Comparison of ENCODE assay signal across 23 cellular contexts in the genomic region with DNA sequence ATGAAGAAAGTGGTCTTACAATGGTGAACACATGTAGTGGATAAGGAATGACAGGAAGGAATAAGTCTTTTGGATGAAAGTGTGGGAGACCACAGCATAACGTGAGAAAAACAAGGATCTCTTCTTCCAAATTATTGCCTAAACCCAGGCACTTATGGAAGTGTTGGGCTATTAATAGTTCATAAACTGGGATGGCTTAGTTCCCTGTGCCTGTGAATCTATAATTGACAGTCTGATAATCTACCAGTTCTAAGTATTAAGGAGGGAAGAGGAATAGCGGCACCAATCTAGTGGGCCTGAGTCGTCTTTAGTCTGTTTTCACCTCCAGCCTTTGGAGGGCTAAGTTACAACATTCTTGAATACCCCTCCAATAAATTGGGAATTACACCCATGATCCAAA. TPM values are rescaled to one million over a fixed set of nuclear protein-coding genes. Genes with fewer than 3 reads are reported as not detected.
"Had no signal": no experiment of that assay in that cellular context is flagged by ENCODE, and none has a peak within 500 bp of the region (broad histone marks: within the 10 kb centered on the region; RNA-seq: fewer than 3 reads in every experiment).

No MANE protein-coding gene starts in this region.

- DNase-seq: cortex of kidney; effector memory CD8-positive, alpha-beta T cell; erythroblast; kidney; left lung; mucosa of descending colon; naive B cell; sigmoid colon; stimulated activated CD4-positive, alpha-beta T cell treated with anti-CD3 and anti-CD28 coated beads, Interleukin-2, amount 100 ng/mL, for 24 hours; stimulated activated CD4-positive, alpha-beta T cell treated with anti-CD3 and anti-CD28 coated beads, Interleukin-4, amount 100 ng/mL, for 24 hours; stimulated activated naive CD4-positive, alpha-beta T cell treated with Interleukin-2 at 50 U/mL for 16 hours; stomach; thyroid gland; trophoblast cell had no signal

- H3K4me3 ChIP-seq: hepatocyte, left lung, lung, mucosa of descending colon, neural progenitor cell, sigmoid colon, stomach, thyroid gland, vagina had no signal

- H3K4me1 ChIP-seq: left lung, parathyroid adenoma, sigmoid colon, stomach, thyroid gland, vagina had no signal

- ATAC-seq: effector memory CD8-positive, alpha-beta T cell; left lung; mucosa of descending colon; natural killer cell treated with Interleukin-12 subunit alpha and Interleukin-12 subunit beta and Interleukin-15 and Interleukin-18, amount 100 ng/mL, for 72 hours; stimulated activated effector memory CD8-positive, alpha-beta T cell treated with anti-CD3 and anti-CD28 coated beads, Interleukin-12 subunit alpha, Interleukin-12 subunit beta, amount 100 ng/mL, for 72 hours had no signal

- H3K27ac ChIP-seq: hepatocyte, left lung, neural progenitor cell, parathyroid adenoma, sigmoid colon, stomach, thyroid gland, vagina had no signal

- H3K27me3 ChIP-seq: hepatocyte, left lung, neural progenitor cell, sigmoid colon, stomach, thyroid gland, vagina had no signal

- H3K9me3 ChIP-seq: left lung, mucosa of descending colon, sigmoid colon, stomach, thyroid gland, vagina had no signal

RNA-seq across cellular contexts. Expression of gene LRRTM2, which starts 39.2 kb away (rescaled TPM):
- total RNA-seq: progenitor cell of endocrine pancreas, ureter had no signal
